Comparison of ENCODE assay signal across 6 cellular contexts in the genomic region with DNA sequence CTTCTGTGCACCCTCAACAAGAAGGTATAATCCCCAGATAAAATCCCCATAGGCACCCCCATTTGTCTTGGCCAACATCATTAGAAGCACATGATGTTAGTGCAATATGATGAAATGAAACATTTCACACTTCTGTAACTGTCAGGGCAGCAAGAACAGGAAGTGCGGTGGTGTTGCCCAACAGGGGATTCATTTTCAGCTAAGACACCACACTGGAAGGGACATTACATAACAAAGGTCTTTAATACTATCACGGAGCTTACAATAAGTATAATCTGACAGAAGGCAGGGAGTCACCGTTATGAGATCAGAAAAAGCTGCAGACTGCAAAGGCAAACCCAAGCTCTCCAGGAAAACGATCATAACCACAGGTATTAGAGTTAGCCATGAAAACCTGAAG. TPM values are rescaled to one million over a fixed set of nuclear protein-coding genes. Genes with fewer than 3 reads are reported as not detected.
A peak's percentile ranks its signal among the peaks of the same experiment; 100 is the strongest.
DNase-seq lines count a peak whose midpoint lies in the region; ATAC-seq and TF ChIP-seq lines count a peak whose summit lies in the region.

No MANE protein-coding gene starts in this region.

- intact Hi-C loops in heart left ventricle (cut with DNase I) = no loop called here

- WGBS in heart left ventricle, 4 donors = 79 to 88% (median 85%) methylated on average over 4 of the region's 4 CpGs
- 47 to 65% methylated on average over 4 of the region's 4 CpGs for WGBS in upper lobe of left lung, 2 donors

- DNase-seq in activated naive CD4-positive, alpha-beta T cell treated with anti-CD3 and anti-CD28 coated beads, Interleukin-2, amount 50 U/mL, for 16 hours = no peak
- DNase-seq in heart left ventricle = peak in 3 of 5 donors; percentile 33 to 63 (median 59)
- peak in 1 of 2 donors; percentile 87 for DNase-seq in upper lobe of left lung
- no peak for DNase-seq in NCI-H2081 (lab: John Stamatoyannopoulos, UW)
- no peak for DNase-seq in HPDE6-E6E7 (ENCODE audit: extremely low spot score)

- no peaks in the 10 kb centered on the region for H3K27me3 Mint-ChIP-seq in activated naive CD4-positive, alpha-beta T cell treated with anti-CD3 and anti-CD28 coated beads, Interleukin-2, amount 50 U/mL, for 24 hours

- H3K9me3 Mint-ChIP-seq in activated naive CD4-positive, alpha-beta T cell treated with anti-CD3 and anti-CD28 coated beads, Interleukin-2, amount 50 U/mL, for 24 hours = no peaks in the 10 kb centered on the region

- H3K27ac Mint-ChIP-seq in activated naive CD4-positive, alpha-beta T cell treated with anti-CD3 and anti-CD28 coated beads, Interleukin-2, amount 50 U/mL, for 24 hours = peak overlapping the region; percentile 7

- ATAC-seq in heart left ventricle (peak; percentile 44 to 57 (median 52)), upper lobe of left lung (ENCODE audit: low FRiP score in 2 of 2) (peak; percentile 43 to 69)

- H3K4me1 ChIP-seq in heart left ventricle (peaks cover 0 to 38% (median 0%) of the 10 kb centered on the region in 12 donors), upper lobe of left lung (peaks cover 0 to 4% (median 0%) of the 10 kb centered on the region in 4 donors)

- H3K36me3 Mint-ChIP-seq in activated naive CD4-positive, alpha-beta T cell treated with anti-CD3 and anti-CD28 coated beads, Interleukin-2, amount 50 U/mL, for 24 hours = no peaks in the 10 kb centered on the region

- H3K36me3 ChIP-seq in heart left ventricle = peaks cover 0 to 26% (median 12%) of the 10 kb centered on the region in 9 donors
- peaks cover 0 to 22% (median under 1%) of the 10 kb centered on the region in 4 donors for H3K36me3 ChIP-seq in upper lobe of left lung

- no peak overlapping the region for H3K4me3 Mint-ChIP-seq in activated naive CD4-positive, alpha-beta T cell treated with anti-CD3 and anti-CD28 coated beads, Interleukin-2, amount 50 U/mL, for 24 hours

- TF ChIP-seq EP300 in upper lobe of left lung (IDR thresholded peaks at IDR 0.05) = peak in 2 of 4 donors; percentile 40 to 62

- H3K27ac ChIP-seq in heart left ventricle (peak overlapping the region in 1 of 12 donors; percentile 59), upper lobe of left lung (peak overlapping the region; percentile 60 to 82 (median 65))

- TF ChIP-seq CTCF in heart left ventricle (IDR thresholded peaks at IDR 0.05) = no peak
- no peak for TF ChIP-seq CTCF in upper lobe of left lung (IDR thresholded peaks at IDR 0.05)

- peaks cover 32% of the 10 kb centered on the region for H3K4me1 Mint-ChIP-seq in activated naive CD4-positive, alpha-beta T cell treated with anti-CD3 and anti-CD28 coated beads, Interleukin-2, amount 50 U/mL, for 24 hours

- H3K27me3 ChIP-seq in heart left ventricle (no peaks in the 10 kb centered on the region), upper lobe of left lung (no peaks in the 10 kb centered on the region)

- TF ChIP-seq POLR2A in heart left ventricle (IDR thresholded peaks at IDR 0.05) = no peak
- no peak for TF ChIP-seq POLR2A in upper lobe of left lung (IDR thresholded peaks at IDR 0.05)

- H3K4me3 ChIP-seq in heart left ventricle (no peak overlapping the region), upper lobe of left lung (no peak overlapping the region)

- H3K9me3 ChIP-seq in heart left ventricle (no peaks in the 10 kb centered on the region), upper lobe of left lung (no peaks in the 10 kb centered on the region)

RNA-seq across cellular contexts. Expression of a gene that starts 2.0 kb away (rescaled TPM):
- total RNA-seq in heart left ventricle = not detected
- not detected for polyA plus RNA-seq in heart left ventricle
- not detected for total RNA-seq in upper lobe of left lung

RNA-seq across cellular contexts. Expression of a gene that starts 4.4 kb away (rescaled TPM):
- total RNA-seq in heart left ventricle (not detected), upper lobe of left lung (not detected)
- polyA plus RNA-seq in heart left ventricle = not detected

RNA-seq across cellular contexts. Expression of a gene that starts 30.8 kb away (rescaled TPM):
- total RNA-seq in heart left ventricle (not detected), upper lobe of left lung (under 1 TPM in 1 of 6 donors, not detected in 5; 0.40 TPM)
- not detected for polyA plus RNA-seq in heart left ventricle

RNA-seq across cellular contexts. Expression of a gene that starts 33.5 kb away (rescaled TPM):
- total RNA-seq in heart left ventricle (10 to 100 TPM; 13.1 to 30.3 (median 16.3) TPM), upper lobe of left lung (100 to 1,000 TPM in 1 of 6 donors, 10 to 100 TPM in 5; 37.4 to 163 (median 39.6) TPM)
- 10 to 100 TPM; 13.7 to 25.4 TPM for polyA plus RNA-seq in heart left ventricle

RNA-seq across cellular contexts. Expression of a gene that starts 37.9 kb away (rescaled TPM):
- total RNA-seq in heart left ventricle = not detected
- under 1 TPM; 0.06 to 0.11 TPM for polyA plus RNA-seq in heart left ventricle
- 1 to 10 TPM in 4 of 6 donors, under 1 TPM in 2; 0.23 to 9.3 (median 1.8) TPM for total RNA-seq in upper lobe of left lung

Comparison
In these comparisons a context has a peak if more than half of its experiments do, and no peak if none do; other contexts are left out.
1. DNase-seq: peak in heart left ventricle (3 of 5); none in activated naive CD4-positive, alpha-beta T cell treated with anti-CD3 and anti-CD28 coated beads, Interleukin-2, amount 50 U/mL, for 16 hours (single experiment), NCI-H2081 (0 of 2) and HPDE6-E6E7 (single experiment).